ENCODE assay signal across 1 cellular context in the genomic region with DNA sequence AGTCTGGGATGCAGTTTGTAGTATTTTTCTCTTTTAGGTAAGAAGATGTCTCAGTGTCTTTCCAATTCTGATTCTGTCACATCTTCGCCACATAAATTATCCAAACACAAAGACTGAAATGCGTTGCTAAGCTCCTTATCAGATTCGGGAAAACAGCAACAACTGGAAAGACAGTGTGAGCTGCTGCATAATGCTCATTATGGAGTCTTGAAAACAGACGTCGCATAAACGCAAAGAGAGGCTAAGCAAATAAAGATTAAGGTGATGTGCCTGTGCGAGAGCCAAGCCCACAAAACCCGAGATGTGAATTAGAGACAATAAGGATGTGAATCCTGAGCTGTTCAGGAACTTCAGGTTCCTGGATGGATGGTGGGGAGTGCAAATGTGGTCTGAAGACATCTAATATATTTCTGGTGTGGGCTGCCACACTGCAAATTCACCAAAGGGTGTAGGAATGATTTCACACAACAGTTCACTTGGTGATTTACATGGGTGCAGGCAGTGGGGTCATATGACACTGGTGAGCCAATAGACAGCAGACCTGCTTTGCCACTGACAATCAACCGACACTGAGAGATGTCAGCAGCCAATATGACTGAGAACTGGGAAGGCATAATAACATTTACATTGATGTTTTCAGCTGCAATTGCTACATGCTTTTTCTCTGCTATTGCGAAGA.
TF ChIP-seq lines count a peak whose summit lies in the region.

No MANE protein-coding gene starts in this region.

TF ChIP-seq in GM23338, 12 proteins besides CTCF, POLR2A, EP300 and RAD21 (continued from another document):
- TF ChIP-seq, protein P1, sequence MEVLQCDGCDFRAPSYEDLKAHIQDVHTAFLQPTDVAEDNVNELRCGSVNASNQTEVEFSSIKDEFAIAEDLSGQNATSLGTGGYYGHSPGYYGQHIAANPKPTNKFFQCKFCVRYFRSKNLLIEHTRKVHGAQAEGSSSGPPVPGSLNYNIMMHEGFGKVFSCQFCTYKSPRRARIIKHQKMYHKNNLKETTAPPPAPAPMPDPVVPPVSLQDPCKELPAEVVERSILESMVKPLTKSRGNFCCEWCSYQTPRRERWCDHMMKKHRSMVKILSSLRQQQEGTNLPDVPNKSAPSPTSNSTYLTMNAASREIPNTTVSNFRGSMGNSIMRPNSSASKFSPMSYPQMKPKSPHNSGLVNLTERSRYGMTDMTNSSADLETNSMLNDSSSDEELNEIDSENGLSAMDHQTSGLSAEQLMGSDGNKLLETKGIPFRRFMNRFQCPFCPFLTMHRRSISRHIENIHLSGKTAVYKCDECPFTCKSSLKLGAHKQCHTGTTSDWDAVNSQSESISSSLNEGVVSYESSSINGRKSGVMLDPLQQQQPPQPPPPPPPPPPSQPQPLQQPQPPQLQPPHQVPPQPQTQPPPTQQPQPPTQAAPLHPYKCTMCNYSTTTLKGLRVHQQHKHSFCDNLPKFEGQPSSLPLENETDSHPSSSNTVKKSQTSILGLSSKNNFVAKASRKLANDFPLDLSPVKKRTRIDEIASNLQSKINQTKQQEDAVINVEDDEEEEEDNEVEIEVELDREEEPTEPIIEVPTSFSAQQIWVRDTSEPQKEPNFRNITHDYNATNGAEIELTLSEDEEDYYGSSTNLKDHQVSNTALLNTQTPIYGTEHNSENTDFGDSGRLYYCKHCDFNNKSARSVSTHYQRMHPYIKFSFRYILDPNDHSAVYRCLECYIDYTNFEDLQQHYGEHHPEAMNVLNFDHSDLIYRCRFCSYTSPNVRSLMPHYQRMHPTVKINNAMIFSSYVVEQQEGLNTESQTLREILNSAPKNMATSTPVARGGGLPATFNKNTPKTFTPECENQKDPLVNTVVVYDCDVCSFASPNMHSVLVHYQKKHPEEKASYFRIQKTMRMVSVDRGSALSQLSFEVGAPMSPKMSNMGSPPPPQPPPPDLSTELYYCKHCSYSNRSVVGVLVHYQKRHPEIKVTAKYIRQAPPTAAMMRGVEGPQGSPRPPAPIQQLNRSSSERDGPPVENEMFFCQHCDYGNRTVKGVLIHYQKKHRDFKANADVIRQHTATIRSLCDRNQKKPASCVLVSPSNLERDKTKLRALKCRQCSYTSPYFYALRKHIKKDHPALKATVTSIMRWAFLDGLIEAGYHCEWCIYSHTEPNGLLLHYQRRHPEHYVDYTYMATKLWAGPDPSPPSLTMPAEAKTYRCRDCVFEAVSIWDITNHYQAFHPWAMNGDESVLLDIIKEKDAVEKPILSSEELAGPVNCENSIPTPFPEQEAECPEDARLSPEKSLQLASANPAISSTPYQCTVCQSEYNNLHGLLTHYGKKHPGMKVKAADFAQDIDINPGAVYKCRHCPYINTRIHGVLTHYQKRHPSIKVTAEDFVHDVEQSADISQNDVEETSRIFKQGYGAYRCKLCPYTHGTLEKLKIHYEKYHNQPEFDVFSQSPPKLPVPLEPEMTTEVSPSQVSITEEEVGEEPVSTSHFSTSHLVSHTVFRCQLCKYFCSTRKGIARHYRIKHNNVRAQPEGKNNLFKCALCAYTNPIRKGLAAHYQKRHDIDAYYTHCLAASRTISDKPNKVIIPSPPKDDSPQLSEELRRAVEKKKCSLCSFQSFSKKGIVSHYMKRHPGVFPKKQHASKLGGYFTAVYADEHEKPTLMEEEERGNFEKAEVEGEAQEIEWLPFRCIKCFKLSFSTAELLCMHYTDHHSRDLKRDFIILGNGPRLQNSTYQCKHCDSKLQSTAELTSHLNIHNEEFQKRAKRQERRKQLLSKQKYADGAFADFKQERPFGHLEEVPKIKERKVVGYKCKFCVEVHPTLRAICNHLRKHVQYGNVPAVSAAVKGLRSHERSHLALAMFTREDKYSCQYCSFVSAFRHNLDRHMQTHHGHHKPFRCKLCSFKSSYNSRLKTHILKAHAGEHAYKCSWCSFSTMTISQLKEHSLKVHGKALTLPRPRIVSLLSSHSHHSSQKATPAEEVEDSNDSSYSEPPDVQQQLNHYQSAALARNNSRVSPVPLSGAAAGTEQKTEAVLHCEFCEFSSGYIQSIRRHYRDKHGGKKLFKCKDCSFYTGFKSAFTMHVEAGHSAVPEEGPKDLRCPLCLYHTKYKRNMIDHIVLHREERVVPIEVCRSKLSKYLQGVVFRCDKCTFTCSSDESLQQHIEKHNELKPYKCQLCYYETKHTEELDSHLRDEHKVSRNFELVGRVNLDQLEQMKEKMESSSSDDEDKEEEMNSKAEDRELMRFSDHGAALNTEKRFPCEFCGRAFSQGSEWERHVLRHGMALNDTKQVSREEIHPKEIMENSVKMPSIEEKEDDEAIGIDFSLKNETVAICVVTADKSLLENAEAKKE (CRISPR knock-in tag; IDR thresholded peaks at IDR 0.05): no peak
- TF ChIP-seq CREB1 (CRISPR knock-in tag; IDR thresholded peaks at IDR 0.05; ENCODE audit: low read depth): no peak
- TF ChIP-seq, protein P2, sequence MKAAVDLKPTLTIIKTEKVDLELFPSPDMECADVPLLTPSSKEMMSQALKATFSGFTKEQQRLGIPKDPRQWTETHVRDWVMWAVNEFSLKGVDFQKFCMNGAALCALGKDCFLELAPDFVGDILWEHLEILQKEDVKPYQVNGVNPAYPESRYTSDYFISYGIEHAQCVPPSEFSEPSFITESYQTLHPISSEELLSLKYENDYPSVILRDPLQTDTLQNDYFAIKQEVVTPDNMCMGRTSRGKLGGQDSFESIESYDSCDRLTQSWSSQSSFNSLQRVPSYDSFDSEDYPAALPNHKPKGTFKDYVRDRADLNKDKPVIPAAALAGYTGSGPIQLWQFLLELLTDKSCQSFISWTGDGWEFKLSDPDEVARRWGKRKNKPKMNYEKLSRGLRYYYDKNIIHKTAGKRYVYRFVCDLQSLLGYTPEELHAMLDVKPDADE (IDR thresholded peaks at IDR 0.05): no peak
- no peak for TF ChIP-seq ZNF331 (CRISPR knock-in tag; IDR thresholded peaks at IDR 0.05; ENCODE audit: low read depth)
- TF ChIP-seq NANOG (IDR thresholded peaks at IDR 0.05; ENCODE audit: borderline replicate concordance): no peak
- TF ChIP-seq EZH2 (IDR thresholded peaks at IDR 0.05; ENCODE audit: low read depth, unreplicated experiment): no peak
- TF ChIP-seq JUNB (IDR thresholded peaks at IDR 0.05; ENCODE audit: unreplicated experiment): no peak
- TF ChIP-seq, protein P3, sequence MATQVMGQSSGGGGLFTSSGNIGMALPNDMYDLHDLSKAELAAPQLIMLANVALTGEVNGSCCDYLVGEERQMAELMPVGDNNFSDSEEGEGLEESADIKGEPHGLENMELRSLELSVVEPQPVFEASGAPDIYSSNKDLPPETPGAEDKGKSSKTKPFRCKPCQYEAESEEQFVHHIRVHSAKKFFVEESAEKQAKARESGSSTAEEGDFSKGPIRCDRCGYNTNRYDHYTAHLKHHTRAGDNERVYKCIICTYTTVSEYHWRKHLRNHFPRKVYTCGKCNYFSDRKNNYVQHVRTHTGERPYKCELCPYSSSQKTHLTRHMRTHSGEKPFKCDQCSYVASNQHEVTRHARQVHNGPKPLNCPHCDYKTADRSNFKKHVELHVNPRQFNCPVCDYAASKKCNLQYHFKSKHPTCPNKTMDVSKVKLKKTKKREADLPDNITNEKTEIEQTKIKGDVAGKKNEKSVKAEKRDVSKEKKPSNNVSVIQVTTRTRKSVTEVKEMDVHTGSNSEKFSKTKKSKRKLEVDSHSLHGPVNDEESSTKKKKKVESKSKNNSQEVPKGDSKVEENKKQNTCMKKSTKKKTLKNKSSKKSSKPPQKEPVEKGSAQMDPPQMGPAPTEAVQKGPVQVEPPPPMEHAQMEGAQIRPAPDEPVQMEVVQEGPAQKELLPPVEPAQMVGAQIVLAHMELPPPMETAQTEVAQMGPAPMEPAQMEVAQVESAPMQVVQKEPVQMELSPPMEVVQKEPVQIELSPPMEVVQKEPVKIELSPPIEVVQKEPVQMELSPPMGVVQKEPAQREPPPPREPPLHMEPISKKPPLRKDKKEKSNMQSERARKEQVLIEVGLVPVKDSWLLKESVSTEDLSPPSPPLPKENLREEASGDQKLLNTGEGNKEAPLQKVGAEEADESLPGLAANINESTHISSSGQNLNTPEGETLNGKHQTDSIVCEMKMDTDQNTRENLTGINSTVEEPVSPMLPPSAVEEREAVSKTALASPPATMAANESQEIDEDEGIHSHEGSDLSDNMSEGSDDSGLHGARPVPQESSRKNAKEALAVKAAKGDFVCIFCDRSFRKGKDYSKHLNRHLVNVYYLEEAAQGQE (IDR thresholded peaks at IDR 0.05; ENCODE audit: unreplicated experiment): no peak
- no peak for TF ChIP-seq EZH2phosphoT487 (IDR thresholded peaks at IDR 0.05; ENCODE audit: unreplicated experiment)
- TF ChIP-seq ZNF114 (CRISPR knock-in tag; IDR thresholded peaks at IDR 0.05): no peak
- no peak for TF ChIP-seq POLR2AphosphoS5 (IDR thresholded peaks at IDR 0.05; ENCODE audit: low read depth)
